Comparison of ENCODE assay signal across 8 cellular contexts in the genomic region with DNA sequence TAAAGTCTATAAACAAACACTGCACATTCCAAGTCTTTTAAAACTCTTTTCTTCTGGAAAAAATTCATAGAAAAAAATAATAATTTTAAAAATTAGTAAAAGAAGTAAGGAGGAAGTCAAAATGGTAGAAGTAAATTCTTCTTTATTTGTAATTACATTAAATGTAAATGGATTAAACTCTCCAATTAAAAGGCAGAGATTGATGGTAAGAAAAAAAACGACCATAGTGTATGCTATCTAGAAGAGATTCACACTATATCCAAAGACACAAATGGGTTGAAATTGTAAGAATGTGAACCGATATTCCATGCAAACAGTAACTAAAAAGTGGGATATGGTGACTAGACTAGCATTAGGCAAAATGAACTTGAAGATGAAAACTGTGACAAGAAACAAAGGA.
"Had no signal": no experiment of that assay in that cellular context is flagged by ENCODE, and none has a peak within 500 bp of the region (broad histone marks: within the 10 kb centered on the region; RNA-seq: fewer than 3 reads in every experiment).

No MANE protein-coding gene starts in this region.

- H3K27ac ChIP-seq: GM23248, HL-60 had no signal

- H2AFZ ChIP-seq: GM23248 had no signal

- H3K4me3 ChIP-seq: GM23248, HAP-1 had no signal

- H3K36me3 ChIP-seq: HAP-1 had no signal

- H3K9me3 ChIP-seq: HAP-1 had no signal

- DNase-seq: GM23248, GOT3, H7, KG1 had no signal

- H3K4me1 ChIP-seq: HAP-1 had no signal

- FAIRE-seq: HepG2 had no signal

- H3K9ac ChIP-seq: GM23248 had no signal

- ATAC-seq: HCT116, HepG2 had no signal
